1 cellular context compared by ENCODE assay signal in genomic region chr14:63203618-63204406, GRCh38.
TF ChIP-seq lines count a peak whose summit lies in the region.

No MANE protein-coding gene starts in this region.

TF ChIP-seq in HepG2, 621 proteins besides CTCF, POLR2A, EP300 and RAD21 (continued from another document and continues in another):
- TF ChIP-seq KAT7 (CRISPR knock-in tag; IDR thresholded peaks at IDR 0.05; ENCODE audit: borderline replicate concordance) (no peak), MXD1 (CRISPR knock-in tag; IDR thresholded peaks at IDR 0.05) (no peak), ZSCAN21 (CRISPR knock-in tag; IDR thresholded peaks at IDR 0.05; ENCODE audit: borderline replicate concordance) (no peak), ZNF747 (CRISPR knock-in tag; IDR thresholded peaks at IDR 0.05; ENCODE audit: borderline replicate concordance) (no peak), ELF3 (CRISPR knock-in tag; IDR thresholded peaks at IDR 0.05) (peak; percentile 93), ZNF414 (CRISPR knock-in tag; IDR thresholded peaks at IDR 0.05) (no peak), HMGXB4 (CRISPR knock-in tag; IDR thresholded peaks at IDR 0.05; ENCODE audit: borderline replicate concordance in 1 of 2, low read depth in 1 of 2) (peak; percentile 52 to 67; a peak in 1 of 4 replicates), ZSCAN20 (CRISPR knock-in tag; IDR thresholded peaks at IDR 0.05; ENCODE audit: borderline replicate concordance) (no peak), ZSCAN12 (CRISPR knock-in tag; IDR thresholded peaks at IDR 0.05) (no peak), MBD4 (IDR thresholded peaks at IDR 0.05; ENCODE audit: borderline replicate concordance, low read length) (no peak), JUN (CRISPR knock-in tag; IDR thresholded peaks at IDR 0.05) (no peak), ZNF33A (CRISPR knock-in tag; IDR thresholded peaks at IDR 0.05; ENCODE audit: borderline replicate concordance) (no peak), SP1 (IDR thresholded peaks at IDR 0.05) (no peak), SP1 (CRISPR knock-in tag; IDR thresholded peaks at IDR 0.05) (no peak), SPEN (CRISPR knock-in tag; IDR thresholded peaks at IDR 0.05; ENCODE audit: low read depth) (no peak), WIZ (CRISPR knock-in tag; IDR thresholded peaks at IDR 0.05) (no peak), ZBTB25 (CRISPR knock-in tag; IDR thresholded peaks at IDR 0.05) (no peak), BRF2 (CRISPR knock-in tag; IDR thresholded peaks at IDR 0.05) (no peak), ZNF549 (CRISPR knock-in tag; IDR thresholded peaks at IDR 0.05) (no peak), CREB1 (IDR thresholded peaks at IDR 0.05) (peak; percentile 23; the same call in 1 of the 2 replicates), CREB1 (CRISPR knock-in tag; IDR thresholded peaks at IDR 0.05) (peak; percentile 42; the same call in 1 of the 2 replicates), HNF4A (CRISPR knock-in tag; IDR thresholded peaks at IDR 0.05) (no peak), SRSF4 (IDR thresholded peaks at IDR 0.05; ENCODE audit: low read depth, low read length, poor library complexity, severe bottlenecking) (no peak), ZNF260 (CRISPR knock-in tag; IDR thresholded peaks at IDR 0.05; ENCODE audit: borderline replicate concordance, low read depth) (no peak), AKAP8 (CRISPR knock-in tag; IDR thresholded peaks at IDR 0.05) (no peak), ZNF317 (CRISPR knock-in tag; IDR thresholded peaks at IDR 0.05) (no peak), ZNF331 (CRISPR knock-in tag; IDR thresholded peaks at IDR 0.05) (peak; percentile 70; the same call in 1 of the 2 replicates), ZNF296 (CRISPR knock-in tag; conservative IDR thresholded peaks at IDR 0.05) (no peak), ZNF580 (CRISPR knock-in tag; IDR thresholded peaks at IDR 0.05; ENCODE audit: borderline replicate concordance, low read depth) (peak; percentile 55; the same call in 1 of the 2 replicates), SUZ12 (IDR thresholded peaks at IDR 0.05; ENCODE audit: low read depth, low read length) (no peak), MIXL1 (CRISPR knock-in tag; IDR thresholded peaks at IDR 0.05) (no peak), ZNF546 (CRISPR knock-in tag; conservative IDR thresholded peaks at IDR 0.05) (no peak), PHF5A (CRISPR knock-in tag; IDR thresholded peaks at IDR 0.05; ENCODE audit: low read depth, unreplicated experiment) (no peak), FOXA1 (IDR thresholded peaks at IDR 0.05) (no peak), FOXA1 (CRISPR knock-in tag; IDR thresholded peaks at IDR 0.05) (no peak), ZNF772 (CRISPR knock-in tag; IDR thresholded peaks at IDR 0.05) (no peak), PCBP1 (IDR thresholded peaks at IDR 0.05; ENCODE audit: borderline replicate concordance, low read depth, low read length) (no peak), ZEB1 (IDR thresholded peaks at IDR 0.05; ENCODE audit: insufficient replicate concordance, low read depth) (no peak), ZNF788 (CRISPR knock-in tag; IDR thresholded peaks at IDR 0.05; ENCODE audit: borderline replicate concordance) (peak; percentile 28; the same call in 1 of the 2 replicates), SNAI1 (CRISPR knock-in tag; IDR thresholded peaks at IDR 0.05; ENCODE audit: borderline replicate concordance) (no peak), HMG20A (CRISPR knock-in tag; IDR thresholded peaks at IDR 0.05; ENCODE audit: borderline replicate concordance) (peak; percentile 30; the same call in 1 of the 2 replicates), MYPOP (CRISPR knock-in tag; IDR thresholded peaks at IDR 0.05) (no peak), MTF1 (CRISPR knock-in tag; IDR thresholded peaks at IDR 0.05) (no peak), HOXA9 (CRISPR knock-in tag; IDR thresholded peaks at IDR 0.05; ENCODE audit: borderline replicate concordance) (no peak), BCL3 (CRISPR knock-in tag; IDR thresholded peaks at IDR 0.05) (no peak), RXRB (CRISPR knock-in tag; IDR thresholded peaks at IDR 0.05; ENCODE audit: borderline replicate concordance) (peak; percentile 40; the same call in 1 of the 2 replicates), ATF3 (CRISPR knock-in tag; IDR thresholded peaks at IDR 0.05) (no peak), MLX (CRISPR knock-in tag; IDR thresholded peaks at IDR 0.05) (no peak), NPAS2 (CRISPR knock-in tag; IDR thresholded peaks at IDR 0.05; ENCODE audit: borderline replicate concordance) (no peak), CREBL2 (CRISPR knock-in tag; IDR thresholded peaks at IDR 0.05; ENCODE audit: borderline replicate concordance) (no peak), BORCS8-MEF2B (CRISPR knock-in tag; IDR thresholded peaks at IDR 0.05) (no peak), ZNF7 (CRISPR knock-in tag; IDR thresholded peaks at IDR 0.05) (no peak), POLR2G (IDR thresholded peaks at IDR 0.05; ENCODE audit: low read depth, low read length) (0 out of 2 replicates have a peak, but pooled peaks have one; percentile 63), ZNF710 (CRISPR knock-in tag; IDR thresholded peaks at IDR 0.05; ENCODE audit: borderline replicate concordance) (0 out of 2 replicates have a peak, but pooled peaks have one; percentile 39), MIER3 (CRISPR knock-in tag; IDR thresholded peaks at IDR 0.05; ENCODE audit: borderline replicate concordance) (no peak), ZNF556 (CRISPR knock-in tag; IDR thresholded peaks at IDR 0.05; ENCODE audit: borderline replicate concordance) (no peak), BRCA1 (CRISPR knock-in tag; IDR thresholded peaks at IDR 0.05) (no peak), KDM4B (CRISPR knock-in tag; IDR thresholded peaks at IDR 0.05) (no peak)
